Comparison of ENCODE assay signal across 22 cellular contexts in the genomic region with DNA sequence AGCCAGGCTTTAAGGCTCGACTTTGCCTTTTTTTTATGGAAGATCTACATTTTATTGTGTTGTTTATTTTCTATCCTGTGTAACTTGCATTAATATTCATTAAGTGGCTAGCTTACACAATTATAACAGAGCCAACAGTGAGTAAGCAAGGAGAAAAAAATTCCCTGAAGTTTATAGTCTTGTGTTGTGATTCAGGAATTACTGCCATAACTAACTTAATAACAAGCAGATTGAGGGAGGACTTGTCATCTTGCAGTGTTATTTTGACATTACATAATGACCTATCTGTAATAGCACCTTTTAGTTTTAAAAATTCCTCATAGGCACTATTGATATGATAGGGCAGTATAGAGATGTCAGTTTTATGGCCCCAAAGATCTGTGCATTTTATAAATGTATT.
DNase-seq lines count a peak whose midpoint lies in the region.
"Had no signal": no experiment of that assay in that cellular context is flagged by ENCODE, and none has a peak within 500 bp of the region (broad histone marks: within the 10 kb centered on the region; RNA-seq: fewer than 3 reads in every experiment).

No MANE protein-coding gene starts in this region.

- DNase-seq in GM03348 (ENCODE audit: low spot score) (peak; percentile 31), SK-N-MC (ENCODE audit: low read depth, low spot score) (no peak), fibroblast of gingiva (ENCODE audit: low read depth) (peak; percentile 30), DMS 273 (lab: John Stamatoyannopoulos, UW; ENCODE audit: unreplicated experiment) (no peak), NCI-H526 treated with DMSO at 0.1 percent for 48 hours (lab: John Stamatoyannopoulos, UW) (no peak), T-helper 1 cell (no peak)
- DNase-seq in stimulated activated CD8-positive, alpha-beta memory T cell treated with anti-CD3 and anti-CD28 coated beads, Interleukin-4, amount 100 ng/mL, for 48 hours: no peak
- DNase-seq: CD4-positive, CD25-positive, alpha-beta regulatory T cell; DMS53; GOT3; HFFc6; KBM-7; MG63; NCI-H2029; NCI-H446; NCI-H524 treated with DMSO at 0.1 percent for 48 hours; NCI-H82; NK-92 treated with Interleukin-12 subunit alpha and Interleukin-12 subunit beta, amount 100 ng/mL, for 24 hours; PC-9; SJCRH30 had no signal

- peak overlapping the region; percentile 40; the same call in 1 of the 2 replicates for H3K27ac ChIP-seq in SK-N-MC
- H3K27ac ChIP-seq: BLaER1, PC-9, SJCRH30 had no signal

- no peaks in the 10 kb centered on the region for H3K9me3 ChIP-seq in SK-N-MC (ENCODE audit: low read depth, low read length)
- H3K9me3 ChIP-seq: HAP-1, MG63, SJCRH30 had no signal

- H3K9ac ChIP-seq in SK-N-MC (ENCODE audit: insufficient read length): no peak overlapping the region
- H3K9ac ChIP-seq: BLaER1 had no signal

- H3K4me3 ChIP-seq in SK-N-MC: no peak overlapping the region
- H3K4me3 ChIP-seq: BLaER1, HAP-1, MG63, PC-9, SJCRH30 had no signal

- no peaks in the 10 kb centered on the region for H3K36me3 ChIP-seq in SK-N-MC (ENCODE audit: insufficient read depth, low read length)
- H3K36me3 ChIP-seq: HAP-1, MG63 had no signal

Comparison
In these comparisons a context has a peak if more than half of its experiments do, and no peak if none do; other contexts are left out.
1. DNase-seq: peak in GM03348 (single experiment) and fibroblast of gingiva (single experiment); none in SK-N-MC (single experiment), DMS 273 (single experiment), stimulated activated CD8-positive, alpha-beta memory T cell treated with anti-CD3 and anti-CD28 coated beads, Interleukin-4, amount 100 ng/mL, for 48 hours (single experiment), NCI-H526 treated with DMSO at 0.1 percent for 48 hours (single experiment) and T-helper 1 cell (0 of 5).